In genomic region chr1:119159963-119160362, GRCh38 we compare ENCODE assay signal across 23 cellular contexts. TPM values are rescaled to one million over a fixed set of nuclear protein-coding genes. Genes with fewer than 3 reads are reported as not detected.
DNase-seq lines count a peak whose midpoint lies in the region; ATAC-seq and TF ChIP-seq lines count a peak whose summit lies in the region.
"Had no signal": no experiment of that assay in that cellular context is flagged by ENCODE, and none has a peak within 500 bp of the region (broad histone marks: within the 10 kb centered on the region; RNA-seq: fewer than 3 reads in every experiment).

No MANE protein-coding gene starts in this region.

- H3K14ac ChIP-seq in mesenchymal stem cell (ENCODE audit: low read length in 2 of 2), result no peak overlapping the region

- peak; percentile 16 for DNase-seq in EH (ENCODE audit: low read depth)
- DNase-seq in cardiac fibroblast (ENCODE audit: low read depth in 2 of 2), result peak; percentile 7 to 45
- no peak for DNase-seq in mesenchymal stem cell
- no peak for DNase-seq in posterior vena cava (ENCODE audit: low spot score)
- DNase-seq in stimulated activated CD4-positive, alpha-beta T cell treated with anti-CD3 and anti-CD28 coated beads, Interleukin-15, amount 100 ng/mL, for 24 hours, result no peak
- DNase-seq: activated CD4-positive, alpha-beta T cell treated with anti-CD3 and anti-CD28 coated beads for 36 hours; activated CD8-positive, alpha-beta T cell treated with anti-CD3 and anti-CD28 coated beads for 36 hours; brain microvascular endothelial cell; DMS79 treated with DMSO at 0.1 percent for 48 hours; Kasumi-1; left lung; naive thymus-derived CD4-positive, alpha-beta T cell; NCI-H1436 treated with DMSO at 0.1 percent for 48 hours; NCI-H446 treated with DMSO at 0.1 percent for 48 hours; occipital lobe; SIG-M5; spleen; SW 1271; T-helper 9 cell had no signal

- H3K27me3 ChIP-seq in mesenchymal stem cell (ENCODE audit: control insufficient read depth in 1 of 2, insufficient read depth in 1 of 2, low read length in 2 of 2) (no peaks in the 10 kb centered on the region), subcutaneous abdominal adipose tissue (ENCODE audit: control insufficient read depth in 5 of 5, insufficient read depth in 4 of 5, low read length in 5 of 5) (no peaks in the 10 kb centered on the region)
- H3K27me3 ChIP-seq: brain microvascular endothelial cell, left lung, spleen, tibial nerve had no signal

- peaks cover 12% of the 10 kb centered on the region for H3K79me1 ChIP-seq in mesenchymal stem cell (replicated peaks; ENCODE audit: low read length, poor library complexity, severe bottlenecking)

- H3K36me3 ChIP-seq in mesenchymal stem cell (ENCODE audit: control insufficient read depth in 1 of 2, insufficient read depth in 2 of 2, low read depth in 1 of 2, low read length in 2 of 2) (peaks cover 13 to 16% of the 10 kb centered on the region in 2 experiments), subcutaneous abdominal adipose tissue (ENCODE audit: control insufficient read depth in 5 of 5, insufficient read depth in 5 of 5, low read length in 5 of 5) (peaks cover 6 to 23% (median 14%) of the 10 kb centered on the region in 5 donors)
- H3K36me3 ChIP-seq: brain microvascular endothelial cell had no signal

- H3K18ac ChIP-seq in mesenchymal stem cell (ENCODE audit: low read depth in 1 of 2, low read length in 2 of 2), result no peak overlapping the region

- no peak overlapping the region for H4K91ac ChIP-seq in mesenchymal stem cell (ENCODE audit: low read length)

- H3K9me3 ChIP-seq in mesenchymal stem cell (ENCODE audit: control insufficient read depth, low read length) (no peaks in the 10 kb centered on the region), subcutaneous abdominal adipose tissue (ENCODE audit: control insufficient read depth in 5 of 5, low read length in 5 of 5) (no peaks in the 10 kb centered on the region)
- H3K9me3 ChIP-seq: left lung, spleen, tibial nerve had no signal

- no peak overlapping the region for H2BK15ac ChIP-seq in mesenchymal stem cell (ENCODE audit: low read depth, poor library complexity, severe bottlenecking)

- H2AK5ac ChIP-seq in mesenchymal stem cell (ENCODE audit: low read length, severe bottlenecking), result no peak overlapping the region

- no peaks in the 10 kb centered on the region for H3K4me1 ChIP-seq in mesenchymal stem cell (ENCODE audit: control insufficient read depth, insufficient read depth, low read depth, low read length)
- peaks cover 2 to 22% (median 19%) of the 10 kb centered on the region in 5 donors for H3K4me1 ChIP-seq in subcutaneous abdominal adipose tissue (ENCODE audit: control insufficient read depth in 5 of 5, insufficient read depth in 5 of 5, low read length in 5 of 5)
- H3K4me1 ChIP-seq: left lung, spleen had no signal

- no peak for ATAC-seq in GM21825 (IDR thresholded peaks at IDR 0.05; ENCODE audit: unreplicated experiment)
- ATAC-seq: activated CD4-positive, alpha-beta T cell treated with anti-CD3 and anti-CD28 coated beads for 36 hours; activated CD8-positive, alpha-beta T cell treated with anti-CD3 and anti-CD28 coated beads for 36 hours; activated T-helper 17 cell treated with anti-CD3 and anti-CD28 coated beads, Interleukin-2, amount 50 U/mL, for 72 hours; naive thymus-derived CD4-positive, alpha-beta T cell had no signal

- H3K23ac ChIP-seq in mesenchymal stem cell (ENCODE audit: low read length in 2 of 2), result no peak overlapping the region

- H2BK12ac ChIP-seq in mesenchymal stem cell (ENCODE audit: low read length in 2 of 2), result no peak overlapping the region

- intact Hi-C loops in posterior vena cava (cut with DNase I), result no loop called here

- H3K27ac ChIP-seq in mesenchymal stem cell (ENCODE audit: low read length, poor library complexity, severe bottlenecking) (no peak overlapping the region), subcutaneous abdominal adipose tissue (ENCODE audit: low read depth, low read length) (peak overlapping the region; percentile 5)
- H3K27ac ChIP-seq: tibial nerve had no signal

- H3K4ac ChIP-seq in mesenchymal stem cell (ENCODE audit: low read depth in 1 of 2, low read length in 2 of 2), result no peak overlapping the region

- H3K4me2 ChIP-seq in mesenchymal stem cell (ENCODE audit: low read length, poor library complexity, severe bottlenecking), result no peak overlapping the region

- H3K4me3 ChIP-seq in cardiac fibroblast (replicated peaks in 1 of 2; ENCODE audit: low read depth in 2 of 2, low read length in 2 of 2), result no peak overlapping the region
- no peak overlapping the region for H3K4me3 ChIP-seq in mesenchymal stem cell (ENCODE audit: insufficient read depth in 1 of 2, low read depth in 1 of 2, low read length in 2 of 2)
- H3K4me3 ChIP-seq in subcutaneous abdominal adipose tissue (ENCODE audit: low read depth in 1 of 5, low read length in 5 of 5), result no peak overlapping the region
- H3K4me3 ChIP-seq: left lung, spleen, tibial nerve had no signal

- no peak overlapping the region for H2AFZ ChIP-seq in mesenchymal stem cell (ENCODE audit: low read depth, low read length)

- no peak overlapping the region for H2BK120ac ChIP-seq in mesenchymal stem cell (ENCODE audit: low read depth, low read length)

- H2BK5ac ChIP-seq in mesenchymal stem cell (ENCODE audit: low read depth, low read length, poor library complexity, severe bottlenecking), result no peak overlapping the region

- no peak for TF ChIP-seq CTCF in cardiac fibroblast (IDR thresholded peaks at IDR 0.05; ENCODE audit: low read depth, low read length)

- peak overlapping the region; percentile 84 for H3K9ac ChIP-seq in mesenchymal stem cell (ENCODE audit: low read length)
- H3K9ac ChIP-seq in subcutaneous abdominal adipose tissue (ENCODE audit: low read length in 5 of 5), result no peak overlapping the region

- WGBS in mesenchymal stem cell, result 95% methylated on average over 2 of the region's 2 CpGs

- H4K8ac ChIP-seq in mesenchymal stem cell (ENCODE audit: low read length), result no peak overlapping the region

RNA-seq across cellular contexts. Expression of gene WARS2, which starts 19.5 kb away (rescaled TPM):
- polyA plus RNA-seq in mesenchymal stem cell (2013, experiment 1 of 2), result 8.6 TPM
- 8.7 TPM for polyA plus RNA-seq in mesenchymal stem cell (2013, experiment 2 of 2)
- 10 to 100 TPM in 1 of 2 donors, 1 to 10 TPM in 1; 9.2 to 13.0 TPM for total RNA-seq in posterior vena cava

Comparison
In these comparisons a context has a peak if more than half of its experiments do, and no peak if none do; other contexts are left out.
1. DNase-seq: peak in EH (single experiment) and cardiac fibroblast (2 of 2); none in mesenchymal stem cell (single experiment), posterior vena cava (single experiment) and stimulated activated CD4-positive, alpha-beta T cell treated with anti-CD3 and anti-CD28 coated beads, Interleukin-15, amount 100 ng/mL, for 24 hours (single experiment).